ENCODE assay signal across 3 cellular contexts in genomic region chr3:111339017-111339416, GRCh38.
A peak's percentile ranks its signal among the peaks of the same experiment; 100 is the strongest.
TF ChIP-seq lines count a peak whose summit lies in the region.

No MANE protein-coding gene starts in this region.

TF ChIP-seq in A549, 52 proteins besides CTCF, POLR2A, EP300 and RAD21:
- TF ChIP-seq MAFK (IDR thresholded peaks at IDR 0.05; ENCODE audit: partially characterized antibody): peak; percentile 87
- TF ChIP-seq NFE2L2 (conservative IDR thresholded peaks at IDR 0.05; ENCODE audit: low read length): peak; percentile 75
- no peak for TF ChIP-seq CEBPB (IDR thresholded peaks at IDR 0.05)

TF ChIP-seq in IMR-90, 13 proteins besides CTCF, POLR2A, EP300 and RAD21:
- TF ChIP-seq CHD1 (IDR thresholded peaks at IDR 0.05; ENCODE audit: low read depth, low read length) (no peak), MXI1 (IDR thresholded peaks at IDR 0.05; ENCODE audit: borderline replicate concordance, low read depth, low read length) (no peak), NFE2L2 (IDR thresholded peaks at IDR 0.05; ENCODE audit: low read depth, low read length) (peak; percentile 85), BHLHE40 (IDR thresholded peaks at IDR 0.05; ENCODE audit: low read depth, low read length) (no peak), MAFK (IDR thresholded peaks at IDR 0.05; ENCODE audit: low read depth, low read length) (peak; percentile 58; the same call in 1 of the 2 replicates)

TF ChIP-seq in K562, 482 proteins besides CTCF, POLR2A, EP300 and RAD21:
- TF ChIP-seq SMAD2 (IDR thresholded peaks at IDR 0.05; ENCODE audit: low read depth, low read length): no peak
- TF ChIP-seq MAFG (tag; conservative IDR thresholded peaks at IDR 0.05): peak; percentile 28; the same call in 1 of the 2 replicates
TF ChIP-seq in K562: peak in this region for 1.
